In genomic region chr10:89337493-89337892, GRCh38 we compare ENCODE assay signal across 10 cellular contexts. TPM values are rescaled to one million over a fixed set of nuclear protein-coding genes. Genes with fewer than 3 reads are reported as not detected.
DNase-seq lines count a peak whose midpoint lies in the region; ATAC-seq, FAIRE-seq and TF ChIP-seq lines count a peak whose summit lies in the region.
"Had no signal": no experiment of that assay in that cellular context is flagged by ENCODE, and none has a peak within 500 bp of the region (broad histone marks: within the 10 kb centered on the region; RNA-seq: fewer than 3 reads in every experiment).

No MANE protein-coding gene starts in this region.

- TF ChIP-seq EP300 in SK-N-SH (IDR thresholded peaks at IDR 0.05; ENCODE audit: borderline replicate concordance in 1 of 2, low read depth in 1 of 2, low read length in 1 of 2): no peak

- POLR2A ChIA-PET in SK-N-SH (lab: Yijun Ruan, JAX) (no interaction called here), OCI-LY7 (lab: Charles Lee) (interaction anchor here (1.1 kb wide), 1 partner anchor 389 kb away, joined by 3 read pairs; no protein-coding TSS in a partner anchor)

- WGBS in SK-N-SH (ENCODE audit: low lambda C conversion rate): 81% methylated on average over 6 of the region's 6 CpGs
- 74 to 79% (median 77%) methylated on average over 6 of the region's 6 CpGs for WGBS in small intestine, 3 donors

- H3K79me2 ChIP-seq in SK-N-SH (ENCODE audit: insufficient read depth) (peaks cover 19% of the 10 kb centered on the region; the same call in 1 of the 2 replicates), OCI-LY7 (ENCODE audit: insufficient read depth, low read depth, low read length) (no peaks in the 10 kb centered on the region)

- H3K27ac ChIP-seq in SK-N-SH (ENCODE audit: low read depth in 2 of 2, low read length in 1 of 2) (no peak overlapping the region; a peak in 1 of 4 replicates), small intestine (ENCODE audit: low read depth in 1 of 2, low read length in 1 of 2) (no peak overlapping the region), coronary artery (no peak overlapping the region), OCI-LY7 (ENCODE audit: low read depth, low read length, poor library complexity, severe bottlenecking) (no peak overlapping the region)

- no peaks in the 10 kb centered on the region for H3K9me2 ChIP-seq in SK-N-SH
- no peaks in the 10 kb centered on the region for H3K9me2 ChIP-seq in OCI-LY7 (ENCODE audit: insufficient read depth, low read length)

- H2AFZ ChIP-seq in SK-N-SH (ENCODE audit: low read depth) (no peak overlapping the region), OCI-LY7 (ENCODE audit: low read length) (no peak overlapping the region)

- H3K4me2 ChIP-seq in SK-N-SH (no peak overlapping the region), OCI-LY7 (ENCODE audit: low read length) (no peak overlapping the region)

- no peak overlapping the region for H3K4me3 ChIP-seq in SK-N-SH (ENCODE audit: low read depth in 2 of 2, low read length in 1 of 2)
- no peak overlapping the region for H3K4me3 ChIP-seq in bronchial epithelial cell (ENCODE audit: low read depth, low read length)
- H3K4me3 ChIP-seq in small intestine (ENCODE audit: low read depth in 1 of 2, low read length in 2 of 2): no peak overlapping the region
- H3K4me3 ChIP-seq in coronary artery: no peak overlapping the region
- no peak overlapping the region for H3K4me3 ChIP-seq in OCI-LY7 (ENCODE audit: low read depth, low read length, poor library complexity, severe bottlenecking)

- peak; percentile 25 for ATAC-seq in GM18868 (IDR thresholded peaks at IDR 0.05; ENCODE audit: unreplicated experiment)
- ATAC-seq in GM21367 (IDR thresholded peaks at IDR 0.05; ENCODE audit: unreplicated experiment): no peak

- CTCF ChIA-PET in SK-N-SH (lab: Yijun Ruan, JAX) (no interaction called here), OCI-LY7 (lab: Charles Lee; ENCODE audit: unreplicated experiment) (no interaction called here)

- intact Hi-C loops in OCI-LY7 (cut with micrococcal nuclease; ENCODE audit: unreplicated experiment): no loop called here

- no peaks in the 10 kb centered on the region for H3F3A ChIP-seq in SK-N-SH (replicated peaks; ENCODE audit: insufficient read depth)

- H3K9me3 ChIP-seq in SK-N-SH (no peaks in the 10 kb centered on the region), small intestine (ENCODE audit: control insufficient read depth, low read depth) (no peaks in the 10 kb centered on the region), OCI-LY7 (ENCODE audit: low read length) (no peaks in the 10 kb centered on the region)

- TF ChIP-seq CTCF in SK-N-SH (IDR thresholded peaks at IDR 0.05) (no peak), bronchial epithelial cell (IDR thresholded peaks at IDR 0.05; ENCODE audit: insufficient read depth, low read length, severe bottlenecking) (no peak), coronary artery (IDR thresholded peaks at IDR 0.05) (no peak), OCI-LY7 (conservative IDR thresholded peaks at IDR 0.05; ENCODE audit: low read length) (no peak)

- H3K36me3 ChIP-seq in SK-N-SH (replicated peaks in 1 of 2; ENCODE audit: control insufficient read depth in 1 of 2, insufficient read depth in 2 of 2, low read length in 1 of 2) (peaks cover 9 to 17% of the 10 kb centered on the region in 2 experiments), bronchial epithelial cell (ENCODE audit: control insufficient read depth, insufficient read depth, low read length) (no peaks in the 10 kb centered on the region), small intestine (ENCODE audit: control insufficient read depth in 2 of 2, insufficient read depth in 2 of 2, low read length in 2 of 2) (peaks cover 5 to 9% of the 10 kb centered on the region in 2 donors), OCI-LY7 (ENCODE audit: insufficient read depth, low read length) (no peaks in the 10 kb centered on the region)

- H3K27me3 ChIP-seq in SK-N-SH (ENCODE audit: insufficient read depth) (no peaks in the 10 kb centered on the region), bronchial epithelial cell (ENCODE audit: control insufficient read depth, insufficient read depth, low read length) (no peaks in the 10 kb centered on the region), small intestine (ENCODE audit: control insufficient read depth in 2 of 2, insufficient read depth in 2 of 2, low read length in 2 of 2) (no peaks in the 10 kb centered on the region)

- H4K20me1 ChIP-seq in SK-N-SH (ENCODE audit: insufficient read depth): no peaks in the 10 kb centered on the region
- no peaks in the 10 kb centered on the region for H4K20me1 ChIP-seq in OCI-LY7 (ENCODE audit: insufficient read depth, low read length)

- no peak overlapping the region for H3K9ac ChIP-seq in SK-N-SH

- H3K4me1 ChIP-seq in SK-N-SH (ENCODE audit: control insufficient read depth in 1 of 2, insufficient read depth in 2 of 2, low read depth in 1 of 2, low read length in 1 of 2) (peaks cover 4 to 25% of the 10 kb centered on the region in 2 experiments; a peak in 3 of 4 replicates), small intestine (ENCODE audit: control insufficient read depth in 2 of 2, insufficient read depth in 1 of 2, low read depth in 1 of 2, low read length in 1 of 2) (peaks cover 9 to 16% of the 10 kb centered on the region in 2 donors), OCI-LY7 (ENCODE audit: insufficient read depth, low read length, poor library complexity, severe bottlenecking) (peaks cover 17% of the 10 kb centered on the region)

- FAIRE-seq in bronchial epithelial cell (lab: Jason Lieb, UNC): no peak
- no peak for FAIRE-seq in small intestine (lab: Jason Lieb, UNC)

- no peak for DNase-seq in SK-N-SH
- peak; percentile 96 for DNase-seq in bronchial epithelial cell (ENCODE audit: low read depth)
- DNase-seq in small intestine: peak; percentile 55
- no peak for DNase-seq in coronary artery (ENCODE audit: low spot score)
- no peak for DNase-seq in OCI-LY7 (ENCODE audit: low spot score)
- DNase-seq in NCI-H510A treated with DMSO at 0.1 percent for 48 hours (lab: John Stamatoyannopoulos, UW): no peak
- DNase-seq: NCI-H1417 treated with DMSO at 0.1 percent for 48 hours had no signal

- no peak for TF ChIP-seq RAD21 in SK-N-SH (IDR thresholded peaks at IDR 0.05; ENCODE audit: low read length)

- BruUV-seq in OCI-LY7 (replicated peaks; lab: Mats Ljungman, UMichigan): no TSS peak

TF ChIP-seq in SK-N-SH, 30 proteins besides CTCF, POLR2A, EP300 and RAD21:
- TF ChIP-seq EZH2phosphoT487 (IDR thresholded peaks at IDR 0.05; ENCODE audit: borderline replicate concordance, low read depth) (no peak), FOSL2 (IDR thresholded peaks at IDR 0.05; ENCODE audit: borderline replicate concordance, low read depth) (peak; percentile 27; the same call in 1 of the 2 replicates)

RNA-seq across cellular contexts. Expression of gene IFIT3, which starts 9.7 kb away (rescaled TPM):
- polyA plus RNA-seq in SK-N-SH (2012; rRNA removed): 3.2 and 4.0 TPM in 2 replicates
- polyA plus RNA-seq in SK-N-SH (2012; cell fraction: cytosol; rRNA removed): 5.0 and 5.2 TPM in 2 replicates
- polyA plus RNA-seq in SK-N-SH (2012; cell fraction: nucleus; rRNA removed): 0.95 and 1.5 TPM in 2 replicates
- 0.13 and 0.26 TPM in 2 replicates for total RNA-seq in bronchial epithelial cell
- 10 to 100 TPM; 16.2 to 17.2 (median 16.6) TPM for polyA plus RNA-seq in small intestine
- 0.26 and 0.35 TPM in 2 replicates for total RNA-seq in OCI-LY7 (2014; rRNA removed; shearing (Covaris generic))
- total RNA-seq in OCI-LY7 (2022): 0.17 and 0.39 TPM in 2 replicates

RNA-seq across cellular contexts. Expression of gene IFIT2, which starts 35.6 kb away (rescaled TPM):
- polyA plus RNA-seq in SK-N-SH (2012; rRNA removed) (0.99 and 1.2 TPM in 2 replicates), small intestine (1 to 10 TPM; 4.2 to 4.9 (median 4.8) TPM)
- 1.7 and 1.8 TPM in 2 replicates for polyA plus RNA-seq in SK-N-SH (2012; cell fraction: cytosol; rRNA removed)
- 0.48 and 1.1 TPM in 2 replicates for polyA plus RNA-seq in SK-N-SH (2012; cell fraction: nucleus; rRNA removed)
- total RNA-seq in bronchial epithelial cell (0.13 and 0.26 TPM in 2 replicates), OCI-LY7 (2022) (0.37 and 0.72 TPM in 2 replicates)
- 0.26 and 0.57 TPM in 2 replicates for total RNA-seq in OCI-LY7 (2014; rRNA removed; shearing (Covaris generic))

RNA-seq across cellular contexts. Expression of gene IFIT1B, which starts 40.4 kb away (rescaled TPM):
- 0.03 TPM in 1 of 2 replicates, not detected in the other for polyA plus RNA-seq in SK-N-SH (2012; rRNA removed)
- 0.01 TPM in 1 of 2 replicates, not detected in the other for polyA plus RNA-seq in SK-N-SH (2012; cell fraction: cytosol; rRNA removed)
- polyA plus RNA-seq in SK-N-SH (2012; cell fraction: nucleus; rRNA removed): not detected in 2 replicates
- total RNA-seq in bronchial epithelial cell: not detected in 2 replicates
- not detected for polyA plus RNA-seq in small intestine
- total RNA-seq in OCI-LY7 (2014; rRNA removed; shearing (Covaris generic)): not detected in 2 replicates
- not detected in 2 replicates for total RNA-seq in OCI-LY7 (2022)
- total RNA-seq: subcutaneous adipose tissue had no signal

RNA-seq across cellular contexts. Expression of gene IFIT1, which starts 54.9 kb away (rescaled TPM):
- 4.4 and 5.7 TPM in 2 replicates for polyA plus RNA-seq in SK-N-SH (2012; rRNA removed)
- 6.1 and 7.6 TPM in 2 replicates for polyA plus RNA-seq in SK-N-SH (2012; cell fraction: cytosol; rRNA removed)
- 2.0 and 4.2 TPM in 2 replicates for polyA plus RNA-seq in SK-N-SH (2012; cell fraction: nucleus; rRNA removed)
- total RNA-seq in bronchial epithelial cell: 0.26 TPM in 2 replicates
- 1 to 10 TPM; 1.4 to 7.5 (median 2.0) TPM for polyA plus RNA-seq in small intestine
- not detected in 2 replicates for total RNA-seq in OCI-LY7 (2014; rRNA removed; shearing (Covaris generic))
- not detected in 2 replicates for total RNA-seq in OCI-LY7 (2022)

Comparison
In these comparisons a context has a peak if more than half of its experiments do, and no peak if none do; other contexts are left out.
1. DNase-seq: peak in bronchial epithelial cell (single experiment) and small intestine (single experiment); none in SK-N-SH (single experiment), coronary artery (single experiment), OCI-LY7 (single experiment) and NCI-H510A treated with DMSO at 0.1 percent for 48 hours (single experiment).